Comparison of ENCODE assay signal across 15 cellular contexts in genomic region chr11:116928845-116929244, GRCh38.
DNase-seq lines count a peak whose midpoint lies in the region; ATAC-seq, FAIRE-seq and TF ChIP-seq lines count a peak whose summit lies in the region.
"Had no signal": no experiment of that assay in that cellular context is flagged by ENCODE, and none has a peak within 500 bp of the region (broad histone marks: within the 10 kb centered on the region; RNA-seq: fewer than 3 reads in every experiment).

No MANE protein-coding gene starts in this region.

- peak overlapping the region; percentile 79 for H3K27ac ChIP-seq in CD4-positive, alpha-beta T cell (ENCODE audit: low read depth, low read length)
- H3K27ac ChIP-seq in HL-60 (replicated peaks) (peak overlapping the region; percentile 74), small intestine (ENCODE audit: low read depth in 1 of 2, low read length in 1 of 2) (peak overlapping the region in 1 of 2 donors; percentile 61)
- H3K27ac ChIP-seq: WERI-Rb-1 had no signal

- peak overlapping the region; percentile 43 for H3K4me3 Mint-ChIP-seq in CD4-positive, alpha-beta T cell
- H3K4me3 Mint-ChIP-seq in activated naive CD8-positive, alpha-beta T cell = peak overlapping the region; percentile 8
- peak overlapping the region; percentile 22 to 87 (median 74) for H3K4me3 Mint-ChIP-seq in naive B cell

- no peak for TF ChIP-seq CTCF in CD4-positive, alpha-beta T cell (IDR thresholded peaks at IDR 0.05)
- no peak for TF ChIP-seq CTCF in HL-60 (IDR thresholded peaks at IDR 0.05; ENCODE audit: insufficient read depth, low read length)

- peaks cover 2 to 22% of the 10 kb centered on the region in 2 donors for H3K4me1 ChIP-seq in small intestine (ENCODE audit: control insufficient read depth in 2 of 2, insufficient read depth in 1 of 2, low read depth in 1 of 2, low read length in 1 of 2)

- peak overlapping the region; percentile 90 for H3K27ac Mint-ChIP-seq in CD4-positive, alpha-beta T cell
- peak overlapping the region; percentile 52 for H3K27ac Mint-ChIP-seq in activated naive CD8-positive, alpha-beta T cell
- H3K27ac Mint-ChIP-seq in naive B cell = peak overlapping the region; percentile 97 to 99 (median 98)

- peaks cover 0 to 3% of the 10 kb centered on the region in 2 donors for H3K36me3 ChIP-seq in small intestine (ENCODE audit: control insufficient read depth in 2 of 2, insufficient read depth in 2 of 2, low read length in 2 of 2)

- H3K36me3 Mint-ChIP-seq in CD4-positive, alpha-beta T cell (ENCODE audit: low read depth) = peaks cover 21% of the 10 kb centered on the region
- peaks cover 10% of the 10 kb centered on the region for H3K36me3 Mint-ChIP-seq in activated naive CD8-positive, alpha-beta T cell
- peaks cover 4 to 12% of the 10 kb centered on the region in 2 donors for H3K36me3 Mint-ChIP-seq in naive B cell

- 51 to 61% (median 57%) methylated on average over 5 of the region's 5 CpGs for WGBS in small intestine, 3 donors

- FAIRE-seq in urothelium cell line (lab: Jason Lieb, UNC) (no peak), small intestine (lab: Jason Lieb, UNC) (no peak)

- CTCF ChIA-PET in CD4-positive, alpha-beta T cell (lab: Charles Lee) = interaction anchor here (0.7 to 1.4 kb wide), 7 partner anchors 22 to 177 kb away, joined by 3 to 5 read pairs (median 3); partner anchors contain the start of gene APOA5

- no peak overlapping the region for H3K4me3 ChIP-seq in HL-60 (replicated peaks; ENCODE audit: insufficient read depth, low read length)
- H3K4me3 ChIP-seq in small intestine (ENCODE audit: low read depth in 1 of 2, low read length in 2 of 2) = no peak overlapping the region

- H3K9me3 ChIP-seq in CD4-positive, alpha-beta T cell (ENCODE audit: control insufficient read depth, low read length) = no peaks in the 10 kb centered on the region
- no peaks in the 10 kb centered on the region for H3K9me3 ChIP-seq in small intestine (ENCODE audit: control insufficient read depth, low read depth)
- H3K9me3 ChIP-seq: esophagus squamous epithelium had no signal

- ATAC-seq in CD4-positive, alpha-beta T cell (ENCODE audit: poor library complexity) = no peak
- ATAC-seq in naive B cell (ENCODE audit: low read depth in 2 of 2) = no peak
- ATAC-seq in HG03139 (IDR thresholded peaks at IDR 0.05; ENCODE audit: unreplicated experiment) = no peak

- POLR2A ChIA-PET in CD4-positive, alpha-beta T cell (lab: Charles Lee) = interaction anchor here (0.7 to 2.1 kb wide), 10 partner anchors 26 to 215 kb away, joined by 3 to 10 read pairs (median 4); partner anchors contain the start of gene PAFAH1B2

- H3K27me3 Mint-ChIP-seq in CD4-positive, alpha-beta T cell = no peaks in the 10 kb centered on the region
- no peaks in the 10 kb centered on the region for H3K27me3 Mint-ChIP-seq in activated naive CD8-positive, alpha-beta T cell
- H3K27me3 Mint-ChIP-seq in naive B cell = no peaks in the 10 kb centered on the region

- peaks cover 94% of the 10 kb centered on the region for H3K4me1 Mint-ChIP-seq in CD4-positive, alpha-beta T cell (ENCODE audit: low read depth)
- H3K4me1 Mint-ChIP-seq in activated naive CD8-positive, alpha-beta T cell (ENCODE audit: low read depth) = peaks cover 85% of the 10 kb centered on the region
- peaks cover 65 to 99% (median 80%) of the 10 kb centered on the region in 3 donors for H3K4me1 Mint-ChIP-seq in naive B cell

- peaks cover 2% of the 10 kb centered on the region for H3K9me3 Mint-ChIP-seq in CD4-positive, alpha-beta T cell
- H3K9me3 Mint-ChIP-seq in activated naive CD8-positive, alpha-beta T cell (ENCODE audit: low read depth) = peaks cover 4% of the 10 kb centered on the region
- no peaks in the 10 kb centered on the region for H3K9me3 Mint-ChIP-seq in naive B cell

- H3K27me3 ChIP-seq in CD4-positive, alpha-beta T cell (ENCODE audit: control insufficient read depth, insufficient read depth, low read length) = no peaks in the 10 kb centered on the region
- H3K27me3 ChIP-seq in HL-60 (ENCODE audit: insufficient read depth, poor library complexity, severe bottlenecking) = no peaks in the 10 kb centered on the region
- H3K27me3 ChIP-seq in small intestine (ENCODE audit: control insufficient read depth in 2 of 2, insufficient read depth in 2 of 2, low read length in 2 of 2) = no peaks in the 10 kb centered on the region
- H3K27me3 ChIP-seq: esophagus squamous epithelium had no signal

- intact Hi-C loops in CD4-positive, alpha-beta T cell (cut with DNase I, micrococcal nuclease) = loop anchor here in 1 of 2 experiments (5.0 to 10.0 kb wide), 2 partner anchors 63 to 74 kb away; no protein-coding TSS in a partner anchor

- DNase-seq in CD4-positive, alpha-beta T cell = no peak
- DNase-seq in HL-60 (ENCODE audit: low read depth in 1 of 2, low spot score in 1 of 2) = no peak
- no peak for DNase-seq in naive B cell
- DNase-seq in urothelium cell line (ENCODE audit: low spot score) = no peak
- DNase-seq in small intestine = no peak
- DNase-seq in NCI-H1436 (lab: John Stamatoyannopoulos, UW) = no peak
- DNase-seq: caudate nucleus, COR-L47, esophagus squamous epithelium, NCI-H526, right cardiac atrium, SIG-M5, WERI-Rb-1 had no signal

Comparison
In these comparisons a context has a peak if more than half of its experiments do, and no peak if none do; other contexts are left out.
1. H3K4me3 Mint-ChIP-seq: peak in every context shown above with its lines; median percentile 74 in naive B cell; 43 in CD4-positive, alpha-beta T cell; 8 in activated naive CD8-positive, alpha-beta T cell.